8 cellular contexts compared by ENCODE assay signal in genomic region chr5:137754961-137755762, GRCh38. TPM values are rescaled to one million over a fixed set of nuclear protein-coding genes. Genes with fewer than 3 reads are reported as not detected.
DNase-seq lines count a peak whose midpoint lies in the region; ATAC-seq, FAIRE-seq and TF ChIP-seq lines count a peak whose summit lies in the region.

No MANE protein-coding gene starts in this region.

- peak overlapping the region; percentile 97 for H3K27ac Mint-ChIP-seq in activated CD4-positive, alpha-beta memory T cell treated with anti-CD3 and anti-CD28 coated beads, Interleukin-2, amount 10 ng/mL, durations not matched to agents 7 days and 5 days

- H3K4me3 Mint-ChIP-seq in activated CD4-positive, alpha-beta memory T cell treated with anti-CD3 and anti-CD28 coated beads, Interleukin-2, amount 10 ng/mL, durations not matched to agents 7 days and 5 days = peak overlapping the region; percentile 86

- WGBS in small intestine, 3 donors = 27 to 30% (median 27%) methylated on average over 36 of the region's 36 CpGs

- H3K27me3 ChIP-seq in right atrium auricular region = no peaks in the 10 kb centered on the region
- no peaks in the 10 kb centered on the region for H3K27me3 ChIP-seq in small intestine (ENCODE audit: control insufficient read depth in 2 of 2, insufficient read depth in 2 of 2, low read length in 2 of 2)

- H3K36me3 ChIP-seq in right atrium auricular region (no peaks in the 10 kb centered on the region), small intestine (ENCODE audit: control insufficient read depth in 2 of 2, insufficient read depth in 2 of 2, low read length in 2 of 2) (peaks cover 0 to 3% of the 10 kb centered on the region in 2 donors)

- CTCF ChIA-PET in activated CD4-positive, alpha-beta memory T cell treated with anti-CD3 and anti-CD28 coated beads, Interleukin-2, amount 10 ng/mL, durations not matched to agents 7 days and 5 days (lab: Charles Lee) = interaction anchor here (1.1 to 1.2 kb wide), 3 partner anchors 13 to 89 kb away, joined by 4 to 5 read pairs (median 4); no protein-coding TSS in a partner anchor

- no peaks in the 10 kb centered on the region for H3K9me3 Mint-ChIP-seq in activated CD4-positive, alpha-beta memory T cell treated with anti-CD3 and anti-CD28 coated beads, Interleukin-2, amount 10 ng/mL, durations not matched to agents 7 days and 5 days

- H3K4me3 ChIP-seq in right atrium auricular region = peak overlapping the region; percentile 91 to 96
- H3K4me3 ChIP-seq in small intestine (ENCODE audit: low read depth in 1 of 2, low read length in 2 of 2) = peak overlapping the region; percentile 85 to 96

- no peak for DNase-seq in activated CD4-positive, alpha-beta memory T cell treated with anti-CD3 and anti-CD28 coated beads, Interleukin-2, amount 10 ng/mL, durations not matched to agents 7 days and 5 days
- DNase-seq in right atrium auricular region (ENCODE audit: low spot score) = no peak
- DNase-seq in small intestine = no peak
- DNase-seq in T-helper 9 cell = no peak
- no peak for DNase-seq in effector CD4-positive, alpha-beta T cell

- H3K36me3 Mint-ChIP-seq in activated CD4-positive, alpha-beta memory T cell treated with anti-CD3 and anti-CD28 coated beads, Interleukin-2, amount 10 ng/mL, durations not matched to agents 7 days and 5 days (ENCODE audit: low read depth) = peaks cover 37% of the 10 kb centered on the region

- H3K27ac ChIP-seq in right atrium auricular region (peak overlapping the region; percentile 100), small intestine (ENCODE audit: low read depth in 1 of 2, low read length in 1 of 2) (peak overlapping the region; percentile 92 to 100)

- H3K27me3 Mint-ChIP-seq in activated CD4-positive, alpha-beta memory T cell treated with anti-CD3 and anti-CD28 coated beads, Interleukin-2, amount 10 ng/mL, durations not matched to agents 7 days and 5 days = peaks cover 3% of the 10 kb centered on the region

- POLR2A ChIA-PET in activated CD4-positive, alpha-beta memory T cell treated with anti-CD3 and anti-CD28 coated beads, Interleukin-2, amount 10 ng/mL, durations not matched to agents 7 days and 5 days (lab: Charles Lee) = interaction anchor here (0.6 to 4.3 kb wide), 10 partner anchors 13 to 598 kb away, joined by 3 to 56 read pairs (median 9); partner anchors contain the start of genes FAM13B, KLHL3 and PKD2L2

- no peak for FAIRE-seq in small intestine (lab: Jason Lieb, UNC)

- ATAC-seq in GM18508 (IDR thresholded peaks at IDR 0.05; ENCODE audit: insufficient read depth, unreplicated experiment) (peak; percentile 3), HG02870 (IDR thresholded peaks at IDR 0.05; ENCODE audit: unreplicated experiment) (peak; percentile 2), HG02763 (IDR thresholded peaks at IDR 0.05; ENCODE audit: unreplicated experiment) (no peak)

- H3K4me1 ChIP-seq in right atrium auricular region (peaks cover 0 to 28% of the 10 kb centered on the region in 2 donors), small intestine (ENCODE audit: control insufficient read depth in 2 of 2, insufficient read depth in 1 of 2, low read depth in 1 of 2, low read length in 1 of 2) (peaks cover 0 to 2% of the 10 kb centered on the region in 2 donors)

- peaks cover 36% of the 10 kb centered on the region for H3K4me1 Mint-ChIP-seq in activated CD4-positive, alpha-beta memory T cell treated with anti-CD3 and anti-CD28 coated beads, Interleukin-2, amount 10 ng/mL, durations not matched to agents 7 days and 5 days

- H3K9me3 ChIP-seq in right atrium auricular region (no peaks in the 10 kb centered on the region), small intestine (ENCODE audit: control insufficient read depth, low read depth) (no peaks in the 10 kb centered on the region)

- TF ChIP-seq CTCF in right atrium auricular region (IDR thresholded peaks at IDR 0.05) = peak in 1 of 2 donors; percentile 6

RNA-seq across cellular contexts. Expression of gene HNRNPA0, which starts 1.0 kb away (rescaled TPM):
- total RNA-seq in activated CD4-positive, alpha-beta memory T cell treated with anti-CD3 and anti-CD28 coated beads, Interleukin-2, amount 10 ng/mL, durations not matched to agents 7 days and 5 days = 10 to 100 TPM; 24.0 to 24.6 TPM
- 1 to 10 TPM; 6.9 to 8.6 TPM for total RNA-seq in right atrium auricular region
- polyA plus RNA-seq in small intestine = 10 to 100 TPM; 17.6 to 38.6 (median 17.7) TPM

RNA-seq across cellular contexts. Expression of gene KLHL3, which starts 19.3 kb away (rescaled TPM):
- total RNA-seq in activated CD4-positive, alpha-beta memory T cell treated with anti-CD3 and anti-CD28 coated beads, Interleukin-2, amount 10 ng/mL, durations not matched to agents 7 days and 5 days = 1 to 10 TPM; 2.8 to 3.6 TPM
- total RNA-seq in right atrium auricular region = 10 to 100 TPM; 24.6 to 38.2 TPM
- 1 to 10 TPM in 1 of 3 donors, under 1 TPM in 2; 0.67 to 2.8 (median 0.81) TPM for polyA plus RNA-seq in small intestine

Comparison
In these comparisons a context has a peak if more than half of its experiments do, and no peak if none do; other contexts are left out.
1. RNA of gene KLHL3, which starts 19.3 kb away (total RNA-seq): 24.6 to 38.2 TPM in right atrium auricular region; 2.8 to 3.6 TPM in activated CD4-positive, alpha-beta memory T cell treated with anti-CD3 and anti-CD28 coated beads, Interleukin-2, amount 10 ng/mL, durations not matched to agents 7 days and 5 days; every median in the first group is over 4 times any median in the second.